ENCODE assay signal across 9 cellular contexts in genomic region chr12:75560167-75560566, GRCh38. TPM values are rescaled to one million over a fixed set of nuclear protein-coding genes. Genes with fewer than 3 reads are reported as not detected.
DNase-seq lines count a peak whose midpoint lies in the region; ATAC-seq and TF ChIP-seq lines count a peak whose summit lies in the region.
"Had no signal": no experiment of that assay in that cellular context is flagged by ENCODE, and none has a peak within 500 bp of the region (broad histone marks: within the 10 kb centered on the region; RNA-seq: fewer than 3 reads in every experiment).

No MANE protein-coding gene starts in this region.

- H3K27ac ChIP-seq in mammary epithelial cell (ENCODE audit: insufficient read depth, low read depth, low read length) = no peak overlapping the region

- H3K4me3 Mint-ChIP-seq in nephron = no peak overlapping the region

- peaks cover 1% of the 10 kb centered on the region for H3K9me3 Mint-ChIP-seq in nephron

- no peaks in the 10 kb centered on the region for H3K9me3 ChIP-seq in mammary epithelial cell (replicated peaks; ENCODE audit: insufficient read depth, low read length)

- in situ Hi-C loops in G401 (cut with HindIII; ENCODE audit: low sequenced_read_pairs) (no loop called here), mammary epithelial cell (cut with MboI; ENCODE audit: low sequenced_read_pairs in 2 of 2) (no loop called here)

- H3K27ac Mint-ChIP-seq in nephron = peak overlapping the region in 2 of 3 experiments; percentile 8 to 72

- no peak overlapping the region for H3K9ac ChIP-seq in mammary epithelial cell (ENCODE audit: insufficient read depth, low read length)

- 0% methylated on average over 2 of the region's 2 CpGs for WGBS in mammary epithelial cell (ENCODE audit: low coverage, missing lambda C conversion rate)

- DNase-seq in G401 (ENCODE audit: low spot score) = peak; percentile 72
- peak; percentile 27 for DNase-seq in LoVo (ENCODE audit: low spot score)
- DNase-seq in mammary epithelial cell = peak; percentile 56
- DNase-seq in HEK293T (ENCODE audit: extremely low spot score) = no peak
- DNase-seq in effector CD8-positive, alpha-beta T cell (lab: John Stamatoyannopoulos, UW) = no peak
- DNase-seq: stimulated activated CD4-positive, alpha-beta T cell treated with anti-CD3 and anti-CD28 coated beads, Interleukin-2, amount 100 ng/mL, for 48 hours had no signal

- no peaks in the 10 kb centered on the region for H4K20me1 ChIP-seq in mammary epithelial cell (ENCODE audit: insufficient read depth, low read length)

- POLR2A ChIA-PET in HEK293T (lab: Yijun Ruan, JAX) = no interaction called here

- H3K36me3 ChIP-seq in mammary epithelial cell (ENCODE audit: insufficient read depth, low read length) = no peaks in the 10 kb centered on the region

- peaks cover 22% of the 10 kb centered on the region for H3K4me1 Mint-ChIP-seq in nephron

- TF ChIP-seq CTCF in mammary epithelial cell (conservative IDR thresholded peaks at IDR 0.05 in 1 of 2, IDR thresholded peaks at IDR 0.05 in 1 of 2; ENCODE audit: extremely low read depth in 1 of 2, insufficient read depth in 1 of 2, low read depth in 1 of 2, low read length in 2 of 2) (peak; percentile 48 to 68), nephron (IDR thresholded peaks at IDR 0.05; ENCODE audit: unreplicated experiment in 3 of 3) (peak; percentile 45 to 53 (median 48))

- peak overlapping the region; percentile 64 for H2AFZ ChIP-seq in mammary epithelial cell (ENCODE audit: low read depth, low read length)

- no peak overlapping the region for H3K4me3 ChIP-seq in mammary epithelial cell (replicated peaks in 1 of 3; ENCODE audit: insufficient read depth in 1 of 3, low read depth in 2 of 3, low read length in 3 of 3)

- H3K4me2 ChIP-seq in mammary epithelial cell (ENCODE audit: insufficient read depth, low read depth, low read length) = no peak overlapping the region

- CTCF ChIA-PET in mammary epithelial cell (lab: Charles Lee; ENCODE audit: low non-redundant PET) (interaction anchor here (0.6 to 0.7 kb wide), 3 partner anchors 31 to 470 kb away, joined by 5 read pairs; no protein-coding TSS in a partner anchor), HEK293T (lab: Yijun Ruan, JAX) (no interaction called here)

- dilution Hi-C loops in mammary epithelial cell (cut with HindIII; ENCODE audit: low sequenced_read_pairs) = no loop called here

- BruUV-seq in mammary epithelial cell (replicated peaks; lab: Mats Ljungman, UMichigan) = no TSS peak

- peaks cover 6% of the 10 kb centered on the region for H3K27me3 Mint-ChIP-seq in nephron (ENCODE audit: low read depth)

- H3K27me3 ChIP-seq in mammary epithelial cell (ENCODE audit: insufficient read depth, low read length) = no peaks in the 10 kb centered on the region

- intact Hi-C loops in mammary epithelial cell (cut with micrococcal nuclease) = loop anchor here (1.0 to 10.0 kb wide), 7 partner anchors 96 to 477 kb away; no protein-coding TSS in a partner anchor

- no peaks in the 10 kb centered on the region for H3K36me3 Mint-ChIP-seq in nephron (ENCODE audit: low read depth)

- peaks cover 18% of the 10 kb centered on the region for H3K4me1 ChIP-seq in mammary epithelial cell (ENCODE audit: insufficient read depth, low read length)

- ATAC-seq in GM18519 (IDR thresholded peaks at IDR 0.05; ENCODE audit: low FRiP score, unreplicated experiment) = no peak
- ATAC-seq in HG03571 (IDR thresholded peaks at IDR 0.05; ENCODE audit: unreplicated experiment) = no peak

- H3K79me2 ChIP-seq in mammary epithelial cell (ENCODE audit: insufficient read depth, low read length) = no peaks in the 10 kb centered on the region

TF ChIP-seq in HEK293T, 16 proteins besides CTCF, POLR2A, EP300 and RAD21:
- TF ChIP-seq BHLHE40 (IDR thresholded peaks at IDR 0.05; ENCODE audit: borderline replicate concordance) = no peak
- TF ChIP-seq ELF4 (IDR thresholded peaks at IDR 0.05) = no peak
- TF ChIP-seq FOXA1 (IDR thresholded peaks at IDR 0.05) = no peak
- TF ChIP-seq SP1 (IDR thresholded peaks at IDR 0.05) = no peak
- TF ChIP-seq TARDBP (IDR thresholded peaks at IDR 0.05) = no peak
- no peak for TF ChIP-seq HDGF (IDR thresholded peaks at IDR 0.05; ENCODE audit: borderline replicate concordance)
- no peak for TF ChIP-seq PKNOX1 (IDR thresholded peaks at IDR 0.05)
- TF ChIP-seq CTBP1 (IDR thresholded peaks at IDR 0.05; ENCODE audit: borderline replicate concordance) = no peak
- TF ChIP-seq FOXK2 (IDR thresholded peaks at IDR 0.05) = no peak
- no peak for TF ChIP-seq FOXM1 (IDR thresholded peaks at IDR 0.05; ENCODE audit: borderline replicate concordance)
- no peak for TF ChIP-seq L3MBTL2 (conservative IDR thresholded peaks at IDR 0.05)
- TF ChIP-seq SUZ12 (IDR thresholded peaks at IDR 0.05) = no peak
- TF ChIP-seq NFRKB (IDR thresholded peaks at IDR 0.05) = no peak
- no peak for TF ChIP-seq ARNT (IDR thresholded peaks at IDR 0.05)
- no peak for TF ChIP-seq LEF1 (IDR thresholded peaks at IDR 0.05; ENCODE audit: borderline replicate concordance)
- no peak for TF ChIP-seq ZNF384 (IDR thresholded peaks at IDR 0.05)
TF ChIP-seq in HEK293T: peak in this region for 0.

RNA-seq across cellular contexts. Expression of gene KRR1, which starts 48.8 kb away (rescaled TPM):
- total RNA-seq in G401 (2014; rRNA removed; shearing (Covaris generic)) = 40.4 and 46.4 TPM in 2 replicates
- 10 to 100 TPM; 36.7 to 99.1 TPM for total RNA-seq in mammary epithelial cell
- polyA plus RNA-seq in mammary epithelial cell = 41.0 TPM
- polyA minus RNA-seq in mammary epithelial cell = 21.6 TPM

Comparison
In these comparisons a context has a peak if more than half of its experiments do, and no peak if none do; other contexts are left out.
1. DNase-seq: peak in G401 (single experiment), LoVo (single experiment) and mammary epithelial cell (single experiment); none in HEK293T (single experiment) and effector CD8-positive, alpha-beta T cell (single experiment).